In the genomic region with DNA sequence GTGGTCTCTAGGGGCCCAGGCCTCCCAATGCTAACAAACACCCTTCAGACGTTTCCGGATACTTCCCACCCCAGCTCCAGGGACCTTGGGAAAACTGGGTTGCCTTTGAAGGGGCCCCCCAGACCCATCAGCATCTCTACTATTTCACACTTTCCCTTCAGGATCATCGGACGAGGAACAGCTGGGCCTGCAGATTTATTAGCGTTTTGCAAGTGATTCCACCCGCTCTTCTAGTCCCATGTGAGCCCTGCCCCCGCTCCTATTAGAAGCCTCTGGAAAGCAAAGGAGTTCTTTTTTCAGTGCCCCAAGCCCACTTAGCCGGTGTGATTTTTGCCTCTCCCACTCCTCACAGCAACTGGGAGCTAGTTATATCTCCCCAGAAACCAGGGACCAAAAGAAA, we compare ENCODE assay signal across 21 cellular contexts.
"Had no signal": no experiment of that assay in that cellular context is flagged by ENCODE, and none has a peak within 500 bp of the region (broad histone marks: within the 10 kb centered on the region; RNA-seq: fewer than 3 reads in every experiment).

No MANE protein-coding gene starts in this region.

- H3K9me3 Mint-ChIP-seq: activated CD4-positive, alpha-beta memory T cell treated with anti-CD3 and anti-CD28 coated beads, Interleukin-2, amount 10 ng/mL, durations not matched to agents 7 days and 5 days; activated naive CD8-positive, alpha-beta T cell treated with anti-CD3 and anti-CD28 coated beads for 36 hours; activated T-helper 17 cell treated with anti-CD3 and anti-CD28 coated beads, Interleukin-2, amount 50 U/mL, for 72 hours; effector memory CD8-positive, alpha-beta T cell; stimulated activated effector memory CD8-positive, alpha-beta T cell treated with anti-CD3 and anti-CD28 coated beads, Interleukin-12 subunit alpha, Interleukin-12 subunit beta, amount 100 ng/mL, for 72 hours had no signal

- H3K4me1 ChIP-seq: psoas muscle had no signal

- H3K4me1 Mint-ChIP-seq: activated CD4-positive, alpha-beta memory T cell treated with anti-CD3 and anti-CD28 coated beads, Interleukin-2, amount 10 ng/mL, durations not matched to agents 7 days and 5 days; stimulated activated effector memory CD8-positive, alpha-beta T cell treated with anti-CD3 and anti-CD28 coated beads, Interleukin-12 subunit alpha, Interleukin-12 subunit beta, amount 100 ng/mL, for 72 hours had no signal

- H3K9me3 ChIP-seq: body of pancreas, ovary, psoas muscle, right lobe of liver, thoracic aorta had no signal

- DNase-seq: activated CD4-positive, alpha-beta memory T cell treated with anti-CD3 and anti-CD28 coated beads, Interleukin-2, amount 10 ng/mL, durations not matched to agents 7 days and 5 days; activated CD4-positive, alpha-beta T cell treated with anti-CD3 and anti-CD28 coated beads for 48 hours; activated CD4-positive, CD25-positive, alpha-beta regulatory T cell; activated CD8-positive, alpha-beta memory T cell treated with anti-CD3 and anti-CD28 coated beads, Interleukin-2, amount 10 ng/mL, durations not matched to agents 7 days and 5 days; activated naive CD4-positive, alpha-beta T cell; activated naive CD8-positive, alpha-beta T cell treated with anti-CD3 and anti-CD28 coated beads for 36 hours; amniotic stem cell; body of pancreas; caudate nucleus; effector memory CD8-positive, alpha-beta T cell; foreskin fibroblast; left colon; ovary; psoas muscle; right lobe of liver; stimulated activated CD4-positive, alpha-beta T cell treated with anti-CD3 and anti-CD28 coated beads, Interleukin-4, amount 100 ng/mL, for 1 hour had no signal

- H3K4me3 Mint-ChIP-seq: activated CD4-positive, alpha-beta memory T cell treated with anti-CD3 and anti-CD28 coated beads, Interleukin-2, amount 10 ng/mL, durations not matched to agents 7 days and 5 days; activated CD8-positive, alpha-beta memory T cell treated with anti-CD3 and anti-CD28 coated beads, Interleukin-2, amount 10 ng/mL, durations not matched to agents 7 days and 5 days; activated naive CD8-positive, alpha-beta T cell treated with anti-CD3 and anti-CD28 coated beads for 36 hours; activated T-helper 17 cell treated with anti-CD3 and anti-CD28 coated beads, Interleukin-2, amount 50 U/mL, for 72 hours; effector memory CD8-positive, alpha-beta T cell; stimulated activated effector memory CD8-positive, alpha-beta T cell treated with anti-CD3 and anti-CD28 coated beads, Interleukin-12 subunit alpha, Interleukin-12 subunit beta, amount 100 ng/mL, for 72 hours had no signal

- H3K27ac Mint-ChIP-seq: activated CD4-positive, alpha-beta memory T cell treated with anti-CD3 and anti-CD28 coated beads, Interleukin-2, amount 10 ng/mL, durations not matched to agents 7 days and 5 days; activated CD8-positive, alpha-beta memory T cell treated with anti-CD3 and anti-CD28 coated beads, Interleukin-2, amount 10 ng/mL, durations not matched to agents 7 days and 5 days; activated naive CD8-positive, alpha-beta T cell treated with anti-CD3 and anti-CD28 coated beads for 36 hours; activated T-helper 17 cell treated with anti-CD3 and anti-CD28 coated beads, Interleukin-2, amount 50 U/mL, for 72 hours; effector memory CD8-positive, alpha-beta T cell; stimulated activated effector memory CD8-positive, alpha-beta T cell treated with anti-CD3 and anti-CD28 coated beads, Interleukin-12 subunit alpha, Interleukin-12 subunit beta, amount 100 ng/mL, for 72 hours had no signal

- H3K36me3 Mint-ChIP-seq: activated CD8-positive, alpha-beta memory T cell treated with anti-CD3 and anti-CD28 coated beads, Interleukin-2, amount 10 ng/mL, durations not matched to agents 7 days and 5 days; activated naive CD8-positive, alpha-beta T cell treated with anti-CD3 and anti-CD28 coated beads for 36 hours; stimulated activated effector memory CD8-positive, alpha-beta T cell treated with anti-CD3 and anti-CD28 coated beads, Interleukin-12 subunit alpha, Interleukin-12 subunit beta, amount 100 ng/mL, for 72 hours had no signal

- H3K4me3 ChIP-seq: body of pancreas, lung, ovary, psoas muscle, right lobe of liver, smooth muscle cell, thoracic aorta had no signal

- H3K27me3 Mint-ChIP-seq: activated naive CD8-positive, alpha-beta T cell treated with anti-CD3 and anti-CD28 coated beads for 36 hours; activated T-helper 17 cell treated with anti-CD3 and anti-CD28 coated beads, Interleukin-2, amount 50 U/mL, for 72 hours had no signal

- H3K27me3 ChIP-seq: body of pancreas, ovary, right lobe of liver had no signal

- ATAC-seq: activated CD8-positive, alpha-beta memory T cell treated with anti-CD3 and anti-CD28 coated beads, Interleukin-2, amount 10 ng/mL, durations not matched to agents 7 days and 5 days; activated T-helper 17 cell treated with anti-CD3 and anti-CD28 coated beads, Interleukin-2, amount 50 U/mL, for 72 hours; body of pancreas; effector memory CD8-positive, alpha-beta T cell; left colon; psoas muscle; right lobe of liver; stimulated activated effector memory CD8-positive, alpha-beta T cell treated with anti-CD3 and anti-CD28 coated beads, Interleukin-12 subunit alpha, Interleukin-12 subunit beta, amount 100 ng/mL, for 72 hours had no signal

- H3K27ac ChIP-seq: body of pancreas, ovary, psoas muscle, right lobe of liver, thoracic aorta had no signal

- H3K36me3 ChIP-seq: ovary, right lobe of liver, thoracic aorta had no signal

- H3K4me2 ChIP-seq: smooth muscle cell had no signal
